ENCODE assay signal across 8 cellular contexts in the genomic region with DNA sequence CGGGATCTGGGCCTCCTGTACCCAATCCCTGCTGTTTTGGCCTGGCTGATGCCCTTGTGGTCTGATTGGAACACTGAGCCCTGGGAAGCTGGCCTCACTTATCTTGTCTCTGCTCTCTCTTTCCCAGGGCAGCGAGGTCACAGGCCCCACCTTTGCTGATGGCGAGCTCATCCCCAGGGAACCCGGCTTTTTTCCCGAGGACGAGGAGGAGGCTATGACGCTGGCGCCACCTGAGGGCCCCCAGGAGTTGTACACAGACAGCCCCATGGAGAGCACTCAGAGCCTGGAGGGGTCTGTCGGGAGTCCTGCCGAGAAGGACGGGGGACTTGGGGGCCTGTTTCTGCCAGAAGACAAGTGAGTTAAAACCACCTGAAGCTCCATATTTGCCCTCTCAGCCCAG.
DNase-seq lines count a peak whose midpoint lies in the region; ATAC-seq and TF ChIP-seq lines count a peak whose summit lies in the region.

No MANE protein-coding gene starts in this region.

- H3K27me3 ChIP-seq in PC-3 (ENCODE audit: low read length) (no peaks in the 10 kb centered on the region), heart left ventricle (no peaks in the 10 kb centered on the region)

- no peak for TF ChIP-seq POLR2A in heart left ventricle (IDR thresholded peaks at IDR 0.05)

- H3K9me3 ChIP-seq in PC-3 (ENCODE audit: low read length) (no peaks in the 10 kb centered on the region), heart left ventricle (no peaks in the 10 kb centered on the region)

- H3K4me1 ChIP-seq in PC-3 (ENCODE audit: insufficient read depth, low read length) (no peaks in the 10 kb centered on the region), heart left ventricle (peaks cover 0 to 4% (median 0%) of the 10 kb centered on the region in 12 donors)

- WGBS in heart left ventricle, 4 donors, result 29 to 58% (median 37%) methylated on average over 3 to 11 of the region's 11 CpGs

- POLR2A ChIA-PET in PC-3 (lab: Charles Lee; ENCODE audit: unreplicated experiment), result no interaction called here

- H2AFZ ChIP-seq in PC-3 (ENCODE audit: low read length), result no peak overlapping the region

- no TSS peak for BruUV-seq in PC-3 (replicated peaks; lab: Mats Ljungman, UMichigan)

- intact Hi-C loops in PC-3 (cut with micrococcal nuclease), result no loop called here
- intact Hi-C loops in heart left ventricle (cut with DNase I), result loop anchor here in 2 of 10 donors (2.0 to 10.0 kb wide), 2 partner anchors 53 to 81 kb away; no protein-coding TSS in a partner anchor

- no peak overlapping the region for H3K9ac ChIP-seq in PC-3 (ENCODE audit: low read length)

- H3K4me2 ChIP-seq in PC-3 (ENCODE audit: low read length), result no peak overlapping the region

- no peaks in the 10 kb centered on the region for H3K9me2 ChIP-seq in PC-3 (replicated peaks; ENCODE audit: low read length)

- DNase-seq in AG09309 (ENCODE audit: low read depth) (no peak), GM10266 (ENCODE audit: extremely low spot score) (no peak), PC-3 (peak; percentile 3), heart left ventricle (no peak), DMS79 treated with DMSO at 0.1 percent for 48 hours (lab: John Stamatoyannopoulos, UW) (no peak), Ammon's horn (ENCODE audit: low spot score) (no peak)

- TF ChIP-seq CTCF in AG09309 (IDR thresholded peaks at IDR 0.05; ENCODE audit: control insufficient read depth, insufficient read depth, low read depth, low read length, missing control alignments) (peak; percentile 42), GM10266 (IDR thresholded peaks at IDR 0.05; ENCODE audit: control insufficient read depth, insufficient read depth, low read depth, missing control alignments) (peak; percentile 47), PC-3 (conservative IDR thresholded peaks at IDR 0.05; ENCODE audit: low read depth, low read length) (peak; percentile 46; the same call in 1 of the 2 replicates), heart left ventricle (IDR thresholded peaks at IDR 0.05) (peak in 8 of 12 donors; percentile 26 to 56 (median 36))

- no peak overlapping the region for H3K4me3 ChIP-seq in AG09309 (ENCODE audit: control insufficient read depth, low read depth, low read length)
- no peak overlapping the region for H3K4me3 ChIP-seq in PC-3 (ENCODE audit: low read length)
- no peak overlapping the region for H3K4me3 ChIP-seq in heart left ventricle

- H3K79me2 ChIP-seq in PC-3 (ENCODE audit: low read length), result no peaks in the 10 kb centered on the region

- H3K27ac ChIP-seq in PC-3 (ENCODE audit: low read length) (no peak overlapping the region), heart left ventricle (no peak overlapping the region)

- no peaks in the 10 kb centered on the region for H3F3A ChIP-seq in PC-3 (ENCODE audit: low read length, unreplicated experiment)

- H3K36me3 ChIP-seq in PC-3 (ENCODE audit: low read depth, low read length) (no peaks in the 10 kb centered on the region), heart left ventricle (no peaks in the 10 kb centered on the region)

- CTCF ChIA-PET in PC-3 (lab: Charles Lee), result interaction anchor here (0.6 kb wide), 1 partner anchor 305 kb away, joined by 3 read pairs; no protein-coding TSS in a partner anchor

- no peak for ATAC-seq in PC-3
- ATAC-seq in heart left ventricle, result peak in 3 of 4 donors; percentile 46 to 63 (median 50)
- ATAC-seq in HG02938 (IDR thresholded peaks at IDR 0.05; ENCODE audit: unreplicated experiment), result no peak
- no peak for ATAC-seq in GM21390 (IDR thresholded peaks at IDR 0.05; ENCODE audit: unreplicated experiment)

- H4K20me1 ChIP-seq in PC-3 (ENCODE audit: low read length), result no peaks in the 10 kb centered on the region

Comparison
In these comparisons a context has a peak if more than half of its experiments do, and no peak if none do; other contexts are left out.
1. ATAC-seq: peak in heart left ventricle (3 of 4); none in PC-3 (single experiment), HG02938 (single experiment) and GM21390 (single experiment).
2. Peak in every context shown above with its lines, with median percentiles within 50 percentile points of each other: CTCF ChIP-seq.